ENCODE assay signal across 10 cellular contexts in the genomic region with DNA sequence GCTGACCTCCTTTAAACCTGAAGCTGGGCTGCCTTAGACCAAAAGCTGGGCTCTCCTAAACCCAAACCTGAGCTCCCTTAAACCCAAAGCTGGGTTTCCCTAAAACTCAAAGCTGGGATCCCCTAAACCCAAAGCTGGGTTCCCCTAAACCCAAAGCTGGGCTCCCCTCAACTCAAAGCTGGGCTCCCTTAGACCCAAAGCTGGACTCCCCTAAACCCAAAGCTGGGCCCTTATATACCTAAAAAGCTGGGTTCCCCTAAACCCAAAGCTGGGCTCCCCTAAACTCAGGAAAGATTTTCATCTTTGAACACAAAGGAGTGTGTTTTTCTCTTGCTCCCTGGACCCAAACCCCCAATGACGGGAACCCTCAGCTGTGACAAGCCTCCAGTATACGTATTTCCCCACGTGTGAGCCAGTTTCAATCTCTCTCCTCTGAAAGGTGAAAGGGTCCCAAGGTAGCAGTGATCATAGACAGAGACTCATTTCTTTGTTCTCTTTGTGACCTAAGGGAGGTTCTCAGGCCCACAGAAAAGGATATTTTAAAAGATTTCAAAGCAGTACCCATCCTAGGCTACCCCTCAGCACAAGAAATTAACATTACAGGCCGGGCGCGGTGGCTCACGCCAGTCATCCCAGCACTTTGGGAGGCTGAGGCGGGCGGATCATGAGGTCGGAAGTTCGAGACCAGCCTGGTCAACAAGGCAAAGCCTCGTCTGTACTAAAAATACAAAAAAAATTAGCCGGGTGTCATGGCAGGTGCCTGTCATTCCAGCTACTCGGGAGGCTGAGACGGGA. TPM values are rescaled to one million over a fixed set of nuclear protein-coding genes. Genes with fewer than 3 reads are reported as not detected.
DNase-seq lines count a peak whose midpoint lies in the region; ATAC-seq, FAIRE-seq and TF ChIP-seq lines count a peak whose summit lies in the region.
"Had no signal": no experiment of that assay in that cellular context is flagged by ENCODE, and none has a peak within 500 bp of the region (broad histone marks: within the 10 kb centered on the region; RNA-seq: fewer than 3 reads in every experiment).

No MANE protein-coding gene starts in this region.

- peaks cover 3% of the 10 kb centered on the region for H3K9me3 Mint-ChIP-seq in activated naive CD4-positive, alpha-beta T cell treated with anti-CD3 and anti-CD28 coated beads for 36 hours
- peaks cover 12% of the 10 kb centered on the region for H3K9me3 Mint-ChIP-seq in activated CD4-positive, alpha-beta memory T cell treated with anti-CD3 and anti-CD28 coated beads, Interleukin-2, amount 10 ng/mL, durations not matched to agents 7 days and 5 days

- H3K9me3 ChIP-seq in upper lobe of right lung = no peaks in the 10 kb centered on the region
- H3K9me3 ChIP-seq: transverse colon had no signal

- no peak for TF ChIP-seq CTCF in upper lobe of right lung (IDR thresholded peaks at IDR 0.05)
- no peak for TF ChIP-seq CTCF in D721Med (IDR thresholded peaks at IDR 0.05; ENCODE audit: insufficient read depth, missing control alignments)

- no peak overlapping the region for H3K4me3 ChIP-seq in upper lobe of right lung
- H3K4me3 ChIP-seq: transverse colon had no signal

- no peaks in the 10 kb centered on the region for H3K36me3 ChIP-seq in upper lobe of right lung
- H3K36me3 ChIP-seq: transverse colon had no signal

- POLR2A ChIA-PET in activated CD4-positive, alpha-beta memory T cell treated with anti-CD3 and anti-CD28 coated beads, Interleukin-2, amount 10 ng/mL, durations not matched to agents 7 days and 5 days (lab: Charles Lee) = no interaction called here

- DNase-seq in activated naive CD4-positive, alpha-beta T cell treated with anti-CD3 and anti-CD28 coated beads for 36 hours = peak; percentile 57
- DNase-seq in activated naive CD4-positive, alpha-beta T cell (lab: John Stamatoyannopoulos, UW) = no peak
- DNase-seq in activated CD4-positive, alpha-beta memory T cell treated with anti-CD3 and anti-CD28 coated beads, Interleukin-2, amount 10 ng/mL, durations not matched to agents 7 days and 5 days = peak; percentile 14
- DNase-seq in upper lobe of right lung (peak; percentile 27), NCI-H1092 (lab: John Stamatoyannopoulos, UW) (no peak), dermis blood vessel endothelial cell (no peak), D721Med (ENCODE audit: insufficient read length, low spot score) (no peak)
- DNase-seq: transverse colon had no signal

- FAIRE-seq in D721Med (lab: Jason Lieb, UNC) = no peak

- no peaks in the 10 kb centered on the region for H3K27me3 Mint-ChIP-seq in activated naive CD4-positive, alpha-beta T cell treated with anti-CD3 and anti-CD28 coated beads for 36 hours (ENCODE audit: low read depth)
- H3K27me3 Mint-ChIP-seq in activated CD4-positive, alpha-beta memory T cell treated with anti-CD3 and anti-CD28 coated beads, Interleukin-2, amount 10 ng/mL, durations not matched to agents 7 days and 5 days = no peaks in the 10 kb centered on the region

- peaks cover 49% of the 10 kb centered on the region for H3K4me1 Mint-ChIP-seq in activated naive CD4-positive, alpha-beta T cell treated with anti-CD3 and anti-CD28 coated beads for 36 hours (ENCODE audit: low read depth)
- H3K4me1 Mint-ChIP-seq in activated CD4-positive, alpha-beta memory T cell treated with anti-CD3 and anti-CD28 coated beads, Interleukin-2, amount 10 ng/mL, durations not matched to agents 7 days and 5 days = peaks cover 75% of the 10 kb centered on the region

- no peaks in the 10 kb centered on the region for H3K27me3 ChIP-seq in upper lobe of right lung
- H3K27me3 ChIP-seq: transverse colon had no signal

- peaks cover 24% of the 10 kb centered on the region for H3K36me3 Mint-ChIP-seq in activated naive CD4-positive, alpha-beta T cell treated with anti-CD3 and anti-CD28 coated beads for 36 hours (ENCODE audit: low read depth)
- peaks cover 84% of the 10 kb centered on the region for H3K36me3 Mint-ChIP-seq in activated CD4-positive, alpha-beta memory T cell treated with anti-CD3 and anti-CD28 coated beads, Interleukin-2, amount 10 ng/mL, durations not matched to agents 7 days and 5 days (ENCODE audit: low read depth)

- H3K27ac ChIP-seq in upper lobe of right lung = no peak overlapping the region
- H3K27ac ChIP-seq: C4-2B, transverse colon had no signal

- intact Hi-C loops in activated naive CD4-positive, alpha-beta T cell treated with anti-CD3 and anti-CD28 coated beads for 36 hours (cut with micrococcal nuclease) = loop anchor here (5.0 kb wide), 1 partner anchor 38 kb away; no protein-coding TSS in a partner anchor
- intact Hi-C loops in upper lobe of right lung (cut with DNase I) = no loop called here

- H3K4me1 ChIP-seq in upper lobe of right lung = peaks cover 12% of the 10 kb centered on the region

- peak; percentile 39 for ATAC-seq in HG02938 (IDR thresholded peaks at IDR 0.05; ENCODE audit: unreplicated experiment)
- no peak for ATAC-seq in upper lobe of right lung

- H3K27ac Mint-ChIP-seq in activated naive CD4-positive, alpha-beta T cell treated with anti-CD3 and anti-CD28 coated beads for 36 hours = peak overlapping the region; percentile 85
- H3K27ac Mint-ChIP-seq in activated CD4-positive, alpha-beta memory T cell treated with anti-CD3 and anti-CD28 coated beads, Interleukin-2, amount 10 ng/mL, durations not matched to agents 7 days and 5 days = peak overlapping the region; percentile 91

- H3K4me3 Mint-ChIP-seq in activated naive CD4-positive, alpha-beta T cell treated with anti-CD3 and anti-CD28 coated beads for 36 hours = no peak overlapping the region
- no peak overlapping the region for H3K4me3 Mint-ChIP-seq in activated CD4-positive, alpha-beta memory T cell treated with anti-CD3 and anti-CD28 coated beads, Interleukin-2, amount 10 ng/mL, durations not matched to agents 7 days and 5 days

- CTCF ChIA-PET in activated naive CD4-positive, alpha-beta T cell treated with anti-CD3 and anti-CD28 coated beads for 36 hours (lab: Charles Lee) = no interaction called here
- CTCF ChIA-PET in activated CD4-positive, alpha-beta memory T cell treated with anti-CD3 and anti-CD28 coated beads, Interleukin-2, amount 10 ng/mL, durations not matched to agents 7 days and 5 days (lab: Charles Lee) = no interaction called here

RNA-seq across cellular contexts. Expression of a gene that starts 31.3 kb away (rescaled TPM):
- total RNA-seq in activated naive CD4-positive, alpha-beta T cell treated with anti-CD3 and anti-CD28 coated beads for 36 hours = 10 to 100 TPM; 45.1 to 47.2 TPM
- 10 to 100 TPM; 62.2 to 63.3 TPM for total RNA-seq in activated CD4-positive, alpha-beta memory T cell treated with anti-CD3 and anti-CD28 coated beads, Interleukin-2, amount 10 ng/mL, durations not matched to agents 7 days and 5 days
- total RNA-seq in upper lobe of right lung (23.8 TPM), dermis blood vessel endothelial cell (9.7 and 12.5 TPM in 2 replicates)

RNA-seq across cellular contexts. Expression of a gene that starts 52.9 kb away (rescaled TPM):
- total RNA-seq in activated naive CD4-positive, alpha-beta T cell treated with anti-CD3 and anti-CD28 coated beads for 36 hours = 10 to 100 TPM in 1 of 2 experiments, 1 to 10 TPM in 1; 9.8 to 10.6 TPM
- total RNA-seq in activated CD4-positive, alpha-beta memory T cell treated with anti-CD3 and anti-CD28 coated beads, Interleukin-2, amount 10 ng/mL, durations not matched to agents 7 days and 5 days = 100 to 1,000 TPM; 177 to 180 TPM
- 3.1 TPM for total RNA-seq in upper lobe of right lung
- total RNA-seq in dermis blood vessel endothelial cell = 0.17 and 0.79 TPM in 2 replicates

Comparison
In these comparisons a context has a peak if more than half of its experiments do, and no peak if none do; other contexts are left out.
1. DNase-seq: peak in activated naive CD4-positive, alpha-beta T cell treated with anti-CD3 and anti-CD28 coated beads for 36 hours (single experiment), activated CD4-positive, alpha-beta memory T cell treated with anti-CD3 and anti-CD28 coated beads, Interleukin-2, amount 10 ng/mL, durations not matched to agents 7 days and 5 days (single experiment) and upper lobe of right lung (single experiment); none in activated naive CD4-positive, alpha-beta T cell (0 of 4), NCI-H1092 (single experiment), dermis blood vessel endothelial cell (single experiment) and D721Med (single experiment).
2. RNA of a gene that starts 52.9 kb away (total RNA-seq): 177 to 180 TPM in activated CD4-positive, alpha-beta memory T cell treated with anti-CD3 and anti-CD28 coated beads, Interleukin-2, amount 10 ng/mL, durations not matched to agents 7 days and 5 days; 9.8 to 10.6 TPM in activated naive CD4-positive, alpha-beta T cell treated with anti-CD3 and anti-CD28 coated beads for 36 hours, 3.1 TPM in upper lobe of right lung (single experiment) and 0.17 to 0.79 TPM in dermis blood vessel endothelial cell; every median in the first group is over 10 times any median in the second.